ENCODE assay signal across 8 cellular contexts in the genomic region with DNA sequence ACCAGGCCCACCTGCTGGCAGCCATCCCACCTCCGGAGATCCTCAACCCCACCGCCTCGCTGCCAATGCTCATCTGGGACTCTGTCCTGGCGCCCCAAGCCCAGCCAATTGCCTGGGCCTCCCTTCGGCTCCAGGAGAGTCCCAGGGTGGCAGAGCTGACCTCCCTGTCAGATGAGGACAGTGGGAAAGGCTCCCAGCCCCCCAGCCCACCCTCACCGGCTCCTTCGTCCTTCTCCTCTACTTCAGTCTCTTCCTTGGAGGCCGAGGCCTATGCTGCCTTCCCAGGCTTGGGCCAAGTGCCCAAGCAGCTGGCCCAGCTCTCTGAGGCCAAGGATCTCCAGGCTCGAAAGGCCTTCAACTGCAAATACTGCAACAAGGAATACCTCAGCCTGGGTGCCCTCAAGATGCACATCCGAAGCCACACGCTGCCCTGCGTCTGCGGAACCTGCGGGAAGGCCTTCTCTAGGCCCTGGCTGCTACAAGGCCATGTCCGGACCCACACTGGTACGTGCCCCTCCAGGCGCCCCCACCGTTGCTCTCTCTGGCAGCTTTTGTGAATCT. TPM values are rescaled to one million over a fixed set of nuclear protein-coding genes. Genes with fewer than 3 reads are reported as not detected.
DNase-seq lines count a peak whose midpoint lies in the region; ATAC-seq, FAIRE-seq and TF ChIP-seq lines count a peak whose summit lies in the region.

No MANE protein-coding gene starts in this region.

- TF ChIP-seq EP300 in A549 (IDR thresholded peaks at IDR 0.05): no peak
- no peak for TF ChIP-seq EP300 in H1 (IDR thresholded peaks at IDR 0.05; ENCODE audit: borderline replicate concordance in 1 of 2, low read depth in 2 of 2, low read length in 2 of 2)

- TF ChIP-seq RAD21 in A549 (conservative IDR thresholded peaks at IDR 0.05 in 1 of 2, IDR thresholded peaks at IDR 0.05 in 1 of 2) (no peak), H1 (IDR thresholded peaks at IDR 0.05 in 1 of 2, conservative IDR thresholded peaks at IDR 0.05 in 1 of 2; ENCODE audit: low read depth in 2 of 2, low read length in 2 of 2) (no peak)

- no peaks in the 10 kb centered on the region for H3K9me2 ChIP-seq in Karpas-422 (replicated peaks; ENCODE audit: insufficient read depth, low read length)

- no peak for TF ChIP-seq CTCF in A549 (IDR thresholded peaks at IDR 0.05)
- no peak for TF ChIP-seq CTCF in H1 (IDR thresholded peaks at IDR 0.05; ENCODE audit: control extremely low read depth in 1 of 3, insufficient read depth in 1 of 3, low read depth in 1 of 3, low read length in 3 of 3)

- H3K9me3 ChIP-seq in A549 (no peaks in the 10 kb centered on the region), Karpas-422 (ENCODE audit: low read length) (no peaks in the 10 kb centered on the region), H1 (ENCODE audit: insufficient read depth in 2 of 2, low read depth in 1 of 2, low read length in 1 of 2) (no peaks in the 10 kb centered on the region), muscle layer of duodenum (ENCODE audit: control insufficient read depth in 1 of 2, low read length in 2 of 2) (no peaks in the 10 kb centered on the region)

- H3K18ac ChIP-seq in H1 (ENCODE audit: extremely low read depth, low read length): no peak overlapping the region; the same call in 1 of the 2 replicates

- no peak overlapping the region; the same call in 1 of the 2 replicates for H2BK15ac ChIP-seq in H1 (ENCODE audit: low read length)

- no peak overlapping the region; the same call in 1 of the 2 replicates for H2AK5ac ChIP-seq in H1 (ENCODE audit: low read depth, low read length)

- H3K27ac ChIP-seq in A549 (peak overlapping the region; percentile 80 to 95), Karpas-422 (ENCODE audit: low read length) (no peak overlapping the region), H1 (ENCODE audit: low read depth, low read length) (no peak overlapping the region), muscle layer of duodenum (ENCODE audit: low read length) (no peak overlapping the region)

- H3K4me1 ChIP-seq in A549: peaks cover 64% of the 10 kb centered on the region
- peaks cover 17% of the 10 kb centered on the region for H3K4me1 ChIP-seq in Karpas-422 (ENCODE audit: low read length)
- peaks cover 11 to 52% (median 36%) of the 10 kb centered on the region in 4 experiments for H3K4me1 ChIP-seq in H1 (replicated peaks in 1 of 4; ENCODE audit: control insufficient read depth in 3 of 4, insufficient read depth in 4 of 4, low read length in 3 of 4)
- H3K4me1 ChIP-seq in muscle layer of duodenum (ENCODE audit: control insufficient read depth in 1 of 2, insufficient read depth in 2 of 2, low read length in 2 of 2): peaks cover 2 to 24% of the 10 kb centered on the region in 2 donors

- no peak for DNase-seq in A549 (ENCODE audit: low read depth in 1 of 2, low spot score in 1 of 2)
- DNase-seq in Karpas-422: peak; percentile 35
- no peak for DNase-seq in H1 (ENCODE audit: low read depth in 1 of 2, low spot score in 2 of 2)
- no peak for DNase-seq in CD1c-positive myeloid dendritic cell (ENCODE audit: extremely low spot score)

- peak overlapping the region; percentile 52; the same call in 1 of the 2 replicates for H2BK5ac ChIP-seq in H1 (ENCODE audit: low read depth, low read length)

- no peaks in the 10 kb centered on the region for H3K79me2 ChIP-seq in Karpas-422 (ENCODE audit: low read length)
- peaks cover 0 to 8% of the 10 kb centered on the region in 2 experiments; a peak in 2 of 4 replicates for H3K79me2 ChIP-seq in H1 (ENCODE audit: control insufficient read depth in 1 of 2, insufficient read depth in 2 of 2, low read length in 2 of 2)

- no peak overlapping the region for H3K56ac ChIP-seq in H1 (replicated peaks; ENCODE audit: insufficient read length, low read depth, low read length)

- no peak overlapping the region for H3K4ac ChIP-seq in H1 (replicated peaks; ENCODE audit: insufficient read length, low read depth, low read length)

- H3K14ac ChIP-seq in H1 (ENCODE audit: insufficient read length): no peak overlapping the region

- H2BK12ac ChIP-seq in H1 (ENCODE audit: low read depth, low read length): no peak overlapping the region

- H2BK20ac ChIP-seq in H1 (ENCODE audit: low read length): 0 out of 2 replicates have a peak overlapping the region, but pooled peaks have one; percentile 34

- peaks cover 7% of the 10 kb centered on the region; the same call in 1 of the 2 replicates for H4K20me1 ChIP-seq in Karpas-422 (ENCODE audit: insufficient read depth, low read depth, low read length)
- peaks cover 2 to 4% of the 10 kb centered on the region in 2 experiments for H4K20me1 ChIP-seq in H1 (replicated peaks in 1 of 2; ENCODE audit: control insufficient read depth in 1 of 2, insufficient read depth in 2 of 2, low read length in 2 of 2)

- no peak overlapping the region for H2AFZ ChIP-seq in Karpas-422 (ENCODE audit: low read length)
- no peak overlapping the region for H2AFZ ChIP-seq in H1 (ENCODE audit: low read length)

- H3K27me3 ChIP-seq in Karpas-422 (ENCODE audit: low read length): no peaks in the 10 kb centered on the region
- H3K27me3 ChIP-seq in H1 (replicated peaks in 1 of 4; ENCODE audit: control insufficient read depth in 3 of 4, extremely low read depth in 1 of 4, insufficient read depth in 3 of 4, low read length in 3 of 4): peaks cover 0 to 17% (median 15%) of the 10 kb centered on the region in 4 experiments; a peak in 6 of 7 replicates
- H3K27me3 ChIP-seq in muscle layer of duodenum (ENCODE audit: low read depth, low read length): no peaks in the 10 kb centered on the region

- H4K5ac ChIP-seq in H1 (ENCODE audit: insufficient read length, low read depth, low read length): no peak overlapping the region

- WGBS in A549 (ENCODE audit: missing lambda C conversion rate): 83% methylated on average over 18 of the region's 18 CpGs
- WGBS in H1 (ENCODE audit: extremely low coverage in 1 of 2, insufficient coverage in 1 of 2, insufficient read length in 1 of 2, insufficient replicate concordance in 2 of 2, low coverage in 1 of 2, low lambda C conversion rate in 2 of 2, missing lambda C conversion rate in 1 of 2), 2 experiments: 88% methylated on average over 18 of the region's 18 CpGs; no CpG with 5 or more reads in 1 of the 2 experiments

- no peak overlapping the region for H3K9ac ChIP-seq in Karpas-422 (ENCODE audit: low read length)
- H3K9ac ChIP-seq in H1 (replicated peaks in 1 of 4; ENCODE audit: extremely low read depth in 1 of 4, low read depth in 3 of 4, low read length in 3 of 4): no peak overlapping the region; a peak in 1 of 7 replicates

- H4K8ac ChIP-seq in H1 (ENCODE audit: extremely low read depth, insufficient read depth, low read length): no peak overlapping the region

- POLR2A ChIA-PET in A549 (lab: Yijun Ruan, JAX) (interaction anchor here (1.0 to 6.8 kb wide), 3 partner anchors 36 to 86 kb away, joined by 3 to 79 read pairs (median 5); no protein-coding TSS in a partner anchor), H1 (lab: Charles Lee; ENCODE audit: partially characterized antibody) (interaction anchor here (0.5 to 15.6 kb wide), 23 partner anchors 8 to 1166 kb away, joined by 3 to 287 read pairs (median 4); a partner anchor contains a TSS)

- no peak for FAIRE-seq in A549 (lab: Jason Lieb, UNC)
- FAIRE-seq in H1 (lab: Jason Lieb, UNC): no peak

- H4K91ac ChIP-seq in H1 (replicated peaks; ENCODE audit: insufficient read length, low read length): no peak overlapping the region

- TF ChIP-seq POLR2A in A549 (IDR thresholded peaks at IDR 0.05; ENCODE audit: low read length) (no peak), H1 (IDR thresholded peaks at IDR 0.05; ENCODE audit: control extremely low read depth in 1 of 2, low read depth in 2 of 2, low read length in 2 of 2) (no peak)

- H3K4me2 ChIP-seq in A549 (peak overlapping the region; percentile 95), Karpas-422 (ENCODE audit: low read depth, low read length, poor library complexity, severe bottlenecking) (no peak overlapping the region), H1 (ENCODE audit: insufficient read depth in 1 of 2, low read depth in 2 of 2, low read length in 2 of 2) (peak overlapping the region; percentile 78 to 100)

- ATAC-seq in A549 (peak in 1 of 2 experiments; percentile 1; a peak in 2 of 6 replicates), GM21528 (IDR thresholded peaks at IDR 0.05; ENCODE audit: low FRiP score, unreplicated experiment) (no peak), HG03196 (IDR thresholded peaks at IDR 0.05; ENCODE audit: unreplicated experiment) (no peak), GM21825 (IDR thresholded peaks at IDR 0.05; ENCODE audit: unreplicated experiment) (no peak)

- H3K23ac ChIP-seq in H1 (ENCODE audit: insufficient read length): no peak overlapping the region

- H3K4me3 ChIP-seq in A549: peak overlapping the region; percentile 69
- no peak overlapping the region for H3K4me3 ChIP-seq in Karpas-422 (ENCODE audit: low read length)
- peak overlapping the region in 3 of 4 experiments; percentile 60 to 93 (median 67); a peak in 4 of 8 replicates for H3K4me3 ChIP-seq in H1 (ENCODE audit: extremely low read depth in 1 of 4, insufficient read depth in 2 of 4, low read depth in 3 of 4, low read length in 4 of 4)
- H3K4me3 ChIP-seq in muscle layer of duodenum (ENCODE audit: low read depth in 1 of 2, low read length in 2 of 2): peak overlapping the region; percentile 59 to 73

- CTCF ChIA-PET in A549 (lab: Yijun Ruan, JAX) (interaction anchor here (1.0 to 28.4 kb wide), 5 partner anchors 10 to 195 kb away, joined by 3 to 1049 read pairs (median 4); no protein-coding TSS in a partner anchor), H1 (lab: Charles Lee; ENCODE audit: partially characterized antibody) (interaction anchor here (0.6 to 21.7 kb wide), 7 partner anchors 18 to 195 kb away, joined by 3 to 514 read pairs (median 3); no protein-coding TSS in a partner anchor)

- H3K79me1 ChIP-seq in H1 (ENCODE audit: low read depth, low read length): peaks cover 2% of the 10 kb centered on the region; the same call in 1 of the 2 replicates

- H3K36me3 ChIP-seq in Karpas-422 (ENCODE audit: insufficient read depth, low read length): no peaks in the 10 kb centered on the region
- H3K36me3 ChIP-seq in H1 (ENCODE audit: control insufficient read depth in 2 of 4, insufficient read depth in 4 of 4, low read length in 3 of 4): peaks cover 0 to 25% (median 0%) of the 10 kb centered on the region in 4 experiments; a peak in 1 of 8 replicates
- peaks cover 0 to 7% of the 10 kb centered on the region in 2 donors for H3K36me3 ChIP-seq in muscle layer of duodenum (ENCODE audit: control insufficient read depth in 1 of 2, insufficient read depth in 2 of 2, low read length in 2 of 2)

- peaks cover 12% of the 10 kb centered on the region for H3K23me2 ChIP-seq in H1 (ENCODE audit: low read depth, low read length)

- no peak overlapping the region for H2BK120ac ChIP-seq in H1 (replicated peaks; ENCODE audit: low read depth, low read length)

RNA-seq across cellular contexts. Expression of a gene that starts 1.1 kb away (rescaled TPM):
- polyA plus RNA-seq in A549 (2011; rRNA removed): 7.0 and 7.2 TPM in 2 replicates
- 14.0 and 21.4 TPM in 2 replicates for polyA plus RNA-seq in A549 (2012; cell fraction: cytosol; rRNA removed)
- 22.7 and 28.4 TPM in 2 replicates for polyA plus RNA-seq in A549 (2012; cell fraction: nucleus; rRNA removed)
- polyA plus RNA-seq in A549 (2017; fragmentation: RNase III; extraction: RNeasy Plus Mini Kit Qiagen cat#74134 plus additional on column Dnase treatment): 8.0 to 11.1 TPM (median 10.7 TPM) in 3 replicates
- polyA minus RNA-seq in A549 (2011; rRNA and poly(A)+ RNA removed): 3.8 and 6.0 TPM in 2 replicates
- total RNA-seq in Karpas-422 (2014; rRNA removed; shearing (Covaris generic); ENCODE audit: low replicate concordance): 0.22 TPM in 1 of 2 replicates, not detected in the other
- 6.5 and 7.7 TPM in 2 replicates for total RNA-seq in H1 (2021; fragmentation: NEBNext Ultra II Directional; extraction: Animal tissue kit (Norgen Biotek cat#: 25700))
- 8.0 and 10.6 TPM in 2 replicates for polyA plus RNA-seq in H1 (2011; rRNA removed)
- polyA plus RNA-seq in H1 (2011; cell fraction: cytosol; rRNA removed): 2.0 TPM
- 6.6 TPM for polyA plus RNA-seq in H1 (2011; cell fraction: nucleus; rRNA removed)
- polyA plus RNA-seq in H1 (2012, experiment 1 of 2): 6.9 to 10.2 TPM (median 8.7 TPM) in 4 replicates
- 10.4 TPM for polyA plus RNA-seq in H1 (2012, experiment 2 of 2)
- 6.9 TPM for polyA plus RNA-seq in H1 (2013, experiment 1 of 2)
- 7.0 TPM for polyA plus RNA-seq in H1 (2013, experiment 2 of 2)
- polyA minus RNA-seq in H1 (2011; rRNA and poly(A)+ RNA removed): 1.3 and 2.7 TPM in 2 replicates
- 2.4 TPM for polyA minus RNA-seq in H1 (2011; cell fraction: cytosol; rRNA and poly(A)+ RNA removed)
- polyA minus RNA-seq in H1 (2011; cell fraction: nucleus; rRNA and poly(A)+ RNA removed): 7.8 TPM

RNA-seq across cellular contexts. Expression of a gene that starts 47.7 kb away (rescaled TPM):
- polyA plus RNA-seq in A549 (2011; rRNA removed) (44.8 and 67.8 TPM in 2 replicates), A549 (2017; fragmentation: RNase III; extraction: RNeasy Plus Mini Kit Qiagen cat#74134 plus additional on column Dnase treatment) (43.1 to 47.0 TPM (median 44.0 TPM) in 3 replicates), H1 (2011; rRNA removed) (89.9 and 158 TPM in 2 replicates)
- polyA plus RNA-seq in A549 (2012; cell fraction: cytosol; rRNA removed): 68.9 and 80.2 TPM in 2 replicates
- polyA plus RNA-seq in A549 (2012; cell fraction: nucleus; rRNA removed): 101 and 123 TPM in 2 replicates
- polyA minus RNA-seq in A549 (2011; rRNA and poly(A)+ RNA removed): 42.6 and 51.8 TPM in 2 replicates
- total RNA-seq in Karpas-422 (2014; rRNA removed; shearing (Covaris generic); ENCODE audit: low replicate concordance): 34.2 and 38.1 TPM in 2 replicates
- total RNA-seq in H1 (2021; fragmentation: NEBNext Ultra II Directional; extraction: Animal tissue kit (Norgen Biotek cat#: 25700)): 81.7 and 82.0 TPM in 2 replicates
- polyA plus RNA-seq in H1 (2011; cell fraction: cytosol; rRNA removed): 160 TPM
- 99.9 TPM for polyA plus RNA-seq in H1 (2011; cell fraction: nucleus; rRNA removed)
- 66.8 to 91.7 TPM (median 75.1 TPM) in 4 replicates for polyA plus RNA-seq in H1 (2012, experiment 1 of 2)
- polyA plus RNA-seq in H1 (2012, experiment 2 of 2): 39.6 TPM
- polyA plus RNA-seq in H1 (2013, experiment 1 of 2): 51.2 TPM
- polyA plus RNA-seq in H1 (2013, experiment 2 of 2): 51.8 TPM
- polyA minus RNA-seq in H1 (2011; rRNA and poly(A)+ RNA removed): 62.2 and 63.1 TPM in 2 replicates
- 69.6 TPM for polyA minus RNA-seq in H1 (2011; cell fraction: cytosol; rRNA and poly(A)+ RNA removed)
- 40.6 TPM for polyA minus RNA-seq in H1 (2011; cell fraction: nucleus; rRNA and poly(A)+ RNA removed)

Comparison
In these comparisons a context has a peak if more than half of its experiments do, and no peak if none do; other contexts are left out.
1. H3K27ac ChIP-seq: peak in A549 (2 of 2); none in Karpas-422 (single experiment), H1 (single experiment) and muscle layer of duodenum (single experiment).